Comparison of ENCODE assay signal across 21 cellular contexts in genomic region chr5:76365558-76365957, GRCh38. TPM values are rescaled to one million over a fixed set of nuclear protein-coding genes. Genes with fewer than 3 reads are reported as not detected.
"Had no signal": no experiment of that assay in that cellular context is flagged by ENCODE, and none has a peak within 500 bp of the region (broad histone marks: within the 10 kb centered on the region; RNA-seq: fewer than 3 reads in every experiment).

No MANE protein-coding gene starts in this region.

- H3K27me3 ChIP-seq: ascending aorta, breast epithelium, tibial nerve, vagina had no signal

- DNase-seq: activated CD4-positive, alpha-beta T cell treated with anti-CD3 and anti-CD28 coated beads, Interleukin-2, amount 50 U/mL, for 4 hours; activated CD4-positive, CD25-positive, alpha-beta regulatory T cell treated with anti-CD3 and anti-CD28 coated beads, Interleukin-2, amount 50 U/mL, for 72 hours; activated naive CD4-positive, alpha-beta T cell treated with anti-CD3 and anti-CD28 coated beads for 36 hours; activated naive CD8-positive, alpha-beta T cell treated with anti-CD3 and anti-CD28 coated beads, Interleukin-2, amount 50 U/mL, for 24 hours; effector memory CD8-positive, alpha-beta T cell; foreskin keratinocyte; left colon; nephron progenitor cell; right cardiac atrium; stimulated activated CD4-positive, alpha-beta T cell treated with anti-CD3 and anti-CD28 coated beads, Interleukin-15, amount 100 ng/mL, for 24 hours; stimulated activated CD4-positive, alpha-beta T cell treated with anti-CD3 and anti-CD28 coated beads, Interleukin-4, amount 100 ng/mL, for 4 hours; stimulated activated CD8-positive, alpha-beta memory T cell treated with anti-CD3 and anti-CD28 coated beads, Interleukin-4, amount 100 ng/mL, for 48 hours; stimulated activated naive CD4-positive, alpha-beta T cell treated with Interleukin-2 at 50 U/mL for 16 hours; substantia nigra had no signal

- H3K36me3 ChIP-seq: ascending aorta, breast epithelium, prostate gland, tibial nerve, vagina had no signal

- H3K9me3 ChIP-seq: ascending aorta, breast epithelium, prostate gland, tibial nerve, vagina had no signal

- H3K27ac ChIP-seq: ascending aorta, breast epithelium, foreskin keratinocyte, prostate gland, skin epidermis, tibial nerve, vagina had no signal

- H3K4me3 ChIP-seq: ascending aorta, breast epithelium, lung, prostate gland, skin epidermis, tibial nerve, vagina had no signal

- H3K4me1 ChIP-seq: ascending aorta, breast epithelium, foreskin keratinocyte, prostate gland, tibial nerve, vagina had no signal

RNA-seq across cellular contexts. Expression of gene IQGAP2, which starts 37.5 kb away (rescaled TPM):
- polyA plus RNA-seq: foreskin keratinocyte had no signal
